21 cellular contexts compared by ENCODE assay signal in genomic region chr6:82275686-82276085, GRCh38.
"Had no signal": no experiment of that assay in that cellular context is flagged by ENCODE, and none has a peak within 500 bp of the region (broad histone marks: within the 10 kb centered on the region; RNA-seq: fewer than 3 reads in every experiment).

No MANE protein-coding gene starts in this region.

- H3K27me3 ChIP-seq: dorsolateral prefrontal cortex, heart left ventricle, ovary, stomach had no signal

- H3K9me3 ChIP-seq: mucosa of descending colon, ovary, prostate gland, stomach had no signal

- H3K4me1 ChIP-seq: heart left ventricle, prostate gland, stomach had no signal

- H3K36me3 Mint-ChIP-seq: naive thymus-derived CD8-positive, alpha-beta T cell had no signal

- ATAC-seq: heart left ventricle; left lobe of liver; mucosa of descending colon; naive thymus-derived CD8-positive, alpha-beta T cell; sciatic nerve had no signal

- H3K27ac ChIP-seq: heart left ventricle, ovary, prostate gland, skin epidermis, stomach had no signal

- H3K4me3 ChIP-seq: dorsolateral prefrontal cortex, heart left ventricle, mucosa of descending colon, ovary, prostate gland, skin epidermis, stomach had no signal

- H3K9me3 Mint-ChIP-seq: naive thymus-derived CD8-positive, alpha-beta T cell had no signal

- DNase-seq: cortex of kidney; dorsolateral prefrontal cortex; effector CD8-positive, alpha-beta T cell; heart left ventricle; hippocampal formation; kidney glomerular epithelial cell; mucosa of descending colon; naive thymus-derived CD8-positive, alpha-beta T cell; nucleus accumbens; ovary; retina; stimulated activated CD4-positive, alpha-beta T cell treated with anti-CD3 and anti-CD28 coated beads, Interleukin-2, amount 100 ng/mL, for 24 hours; stimulated activated CD4-positive, alpha-beta T cell treated with anti-CD3 and anti-CD28 coated beads, Interleukin-4, amount 100 ng/mL, for 4 hours; stimulated activated naive CD4-positive, alpha-beta T cell; stomach; substantia nigra; trophoblast cell had no signal

- H3K36me3 ChIP-seq: heart left ventricle, ovary, prostate gland, stomach had no signal

- H3K4me3 Mint-ChIP-seq: naive thymus-derived CD8-positive, alpha-beta T cell had no signal

- H3K27ac Mint-ChIP-seq: naive thymus-derived CD8-positive, alpha-beta T cell had no signal
